27 cellular contexts compared by ENCODE assay signal in genomic region chrX:67384403-67384802, GRCh38.
"Had no signal": no experiment of that assay in that cellular context is flagged by ENCODE, and none has a peak within 500 bp of the region (broad histone marks: within the 10 kb centered on the region; RNA-seq: fewer than 3 reads in every experiment).

No MANE protein-coding gene starts in this region.

- DNase-seq: activated CD4-positive, alpha-beta T cell treated with anti-CD3 and anti-CD28 coated beads for 1 hour; activated CD4-positive, alpha-beta T cell treated with anti-CD3 and anti-CD28 coated beads for 48 hours; activated CD4-positive, alpha-beta T cell treated with anti-CD3 and anti-CD28 coated beads, Interleukin-2, amount 50 U/mL, for 1 hour; activated CD4-positive, alpha-beta T cell treated with anti-CD3 and anti-CD28 coated beads, Interleukin-2, amount 50 U/mL, for 48 hours; activated CD8-positive, alpha-beta memory T cell treated with anti-CD3 and anti-CD28 coated beads for 24 hours; activated CD8-positive, alpha-beta T cell treated with anti-CD3 and anti-CD28 coated beads for 36 hours; activated effector memory CD4-positive, alpha-beta T cell treated with Interleukin-2 at 50 U/mL for 16 hours; activated gamma-delta T cell treated with Interleukin-2 at 50 U/mL for 16 hours; activated naive CD4-positive, alpha-beta T cell treated with anti-CD3 and anti-CD28 coated beads, Interleukin-2, amount 50 U/mL, for 16 hours; activated naive CD4-positive, alpha-beta T cell treated with Interleukin-2 at 50 U/mL for 16 hours; activated T-cell treated with anti-CD3 and anti-CD28 coated beads, Interleukin-2, amount 50 U/mL, for 4 hours; amniotic stem cell; anterior cingulate cortex; brain microvascular endothelial cell; dorsolateral prefrontal cortex; effector memory CD4-positive, alpha-beta T cell; erythroblast; esophagus squamous epithelium; foreskin melanocyte; head of caudate nucleus; T-helper 2 cell had no signal

- H3K4me1 Mint-ChIP-seq: activated T-helper 17 cell treated with anti-CD3 and anti-CD28 coated beads, Interleukin-2, amount 50 U/mL, for 72 hours; central memory CD8-positive, alpha-beta T cell had no signal

- H3K36me3 ChIP-seq: brain microvascular endothelial cell, esophagus squamous epithelium, gastroesophageal sphincter had no signal

- H3K4me1 ChIP-seq: esophagus squamous epithelium, gastroesophageal sphincter had no signal

- H3K4me3 ChIP-seq: coronary artery, dorsolateral prefrontal cortex, esophagus squamous epithelium, gastroesophageal sphincter had no signal

- H3K4me3 Mint-ChIP-seq: activated CD8-positive, alpha-beta T cell treated with anti-CD3 and anti-CD28 coated beads for 36 hours; activated naive CD8-positive, alpha-beta T cell; activated T-cell treated with anti-CD3 and anti-CD28 coated beads, Interleukin-2, amount 50 U/mL, for 4 hours; activated T-helper 17 cell treated with anti-CD3 and anti-CD28 coated beads, Interleukin-2, amount 50 U/mL, for 72 hours; central memory CD8-positive, alpha-beta T cell; dendritic cell treated with granulocyte-macrophage colony-stimulating factor and Interleukin-4, amounts not matched to agents 40 ng/mL and 50 ng/mL, for 4 days had no signal

- H3K27ac ChIP-seq: brain microvascular endothelial cell, coronary artery, dorsolateral prefrontal cortex, esophagus squamous epithelium, gastroesophageal sphincter had no signal

- H3K36me3 Mint-ChIP-seq: activated naive CD8-positive, alpha-beta T cell had no signal

- H3K27ac Mint-ChIP-seq: activated CD8-positive, alpha-beta T cell treated with anti-CD3 and anti-CD28 coated beads for 36 hours; activated naive CD8-positive, alpha-beta T cell; activated T-helper 17 cell treated with anti-CD3 and anti-CD28 coated beads, Interleukin-2, amount 50 U/mL, for 72 hours; dendritic cell treated with granulocyte-macrophage colony-stimulating factor and Interleukin-4, amounts not matched to agents 40 ng/mL and 50 ng/mL, for 4 days had no signal

- H3K9me3 ChIP-seq: esophagus squamous epithelium, gastroesophageal sphincter had no signal

- H3K27me3 ChIP-seq: brain microvascular endothelial cell, esophagus squamous epithelium, gastroesophageal sphincter had no signal

- H3K27me3 Mint-ChIP-seq: activated CD8-positive, alpha-beta T cell treated with anti-CD3 and anti-CD28 coated beads for 36 hours; activated naive CD8-positive, alpha-beta T cell; activated T-helper 17 cell treated with anti-CD3 and anti-CD28 coated beads, Interleukin-2, amount 50 U/mL, for 72 hours; central memory CD8-positive, alpha-beta T cell; dendritic cell treated with granulocyte-macrophage colony-stimulating factor and Interleukin-4, amounts not matched to agents 40 ng/mL and 50 ng/mL, for 4 days had no signal

- ATAC-seq: activated CD8-positive, alpha-beta T cell treated with anti-CD3 and anti-CD28 coated beads for 36 hours; activated T-cell treated with anti-CD3 and anti-CD28 coated beads, Interleukin-2, amount 50 U/mL, for 4 hours; activated T-helper 17 cell treated with anti-CD3 and anti-CD28 coated beads, Interleukin-2, amount 50 U/mL, for 72 hours; gastroesophageal sphincter had no signal
